Comparison of ENCODE assay signal across 1 cellular context in the genomic region with DNA sequence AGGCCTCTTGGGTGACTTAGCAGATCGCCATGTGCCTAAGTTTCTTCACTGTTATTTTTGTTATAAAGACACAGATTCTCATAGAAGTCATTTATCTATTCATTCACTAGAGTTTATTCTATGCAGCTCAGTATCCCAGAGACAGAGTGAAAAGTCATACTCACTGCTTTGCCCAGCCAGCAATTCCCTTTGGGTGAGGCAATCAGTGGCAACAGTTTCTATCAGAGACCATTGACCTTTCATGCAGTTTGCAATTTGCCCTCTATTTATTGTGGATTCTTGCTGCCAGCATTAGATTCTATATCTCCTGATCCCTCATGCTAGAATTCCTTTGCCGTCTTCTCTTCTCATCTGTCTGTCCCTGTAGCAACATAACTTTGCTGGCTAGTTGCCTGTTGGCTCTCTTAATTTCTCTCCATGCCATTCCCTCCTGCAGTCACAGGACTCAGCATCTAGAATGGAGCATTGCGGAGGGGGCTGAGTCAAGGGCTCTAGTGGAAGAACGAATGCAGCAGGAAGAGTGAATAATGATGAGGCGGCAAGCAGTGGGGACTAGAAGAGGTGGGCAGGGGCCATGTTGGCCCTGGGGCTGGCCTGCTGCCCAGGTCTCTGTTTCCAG.
A peak's percentile ranks its signal among the peaks of the same experiment; 100 is the strongest.
TF ChIP-seq lines count a peak whose summit lies in the region.

No MANE protein-coding gene starts in this region.

TF ChIP-seq in K562, 482 proteins besides CTCF, POLR2A, EP300 and RAD21:
- no peak for TF ChIP-seq CEBPG (CRISPR knock-in tag; IDR thresholded peaks at IDR 0.05)
- TF ChIP-seq CEBPG (tag; conservative IDR thresholded peaks at IDR 0.05 in 1 of 2, IDR thresholded peaks at IDR 0.05 in 1 of 2) = peak; percentile 12 to 81; a peak in 2 of 4 replicates
- no peak for TF ChIP-seq XRCC3 (IDR thresholded peaks at IDR 0.05)
